28 cellular contexts compared by ENCODE assay signal in genomic region chr9:25600501-25600900, GRCh38.
"Had no signal": no experiment of that assay in that cellular context is flagged by ENCODE, and none has a peak within 500 bp of the region (broad histone marks: within the 10 kb centered on the region; RNA-seq: fewer than 3 reads in every experiment).

No MANE protein-coding gene starts in this region.

- H2AFZ ChIP-seq: parathyroid adenoma had no signal

- H3K36me3 ChIP-seq: neutrophil, ovary, right lobe of liver, sigmoid colon, suprapubic skin, tibial artery, transverse colon, upper lobe of left lung, vagina had no signal

- H3K79me2 ChIP-seq: parathyroid adenoma had no signal

- ATAC-seq: naive thymus-derived CD8-positive, alpha-beta T cell; natural killer cell treated with Interleukin-12 subunit alpha and Interleukin-12 subunit beta and Interleukin-15 and Interleukin-18, amount 100 ng/mL, for 72 hours; psoas muscle; right cardiac atrium; right lobe of liver; stimulated activated memory B cell treated with anti-CD40 and anti-IgM and Interleukin-4, amounts not matched to agents 10 μg/mL and 1 μg/mL and 100 μg/mL, for 72 hours; stimulated activated naive CD8-positive, alpha-beta T cell treated with anti-CD3 and anti-CD28 coated beads, Interleukin-15, amount 100 ng/mL, for 72 hours; stimulated activated naive CD8-positive, alpha-beta T cell treated with anti-CD3 and anti-CD28 coated beads, Interleukin-15, Interleukin-2, amounts not matched to agents 100 U/mL and 50 U/mL, for 24 hours had no signal

- H3K27me3 ChIP-seq: neutrophil, ovary, right lobe of liver, sigmoid colon, suprapubic skin, tibial artery, transverse colon, upper lobe of left lung, vagina had no signal

- DNase-seq: naive thymus-derived CD8-positive, alpha-beta T cell; nephron progenitor cell; nucleus accumbens; ovary; posterior cingulate gyrus; psoas muscle; right cardiac atrium; right lobe of liver; sigmoid colon; small intestine; stimulated activated CD4-positive, alpha-beta T cell treated with anti-CD3 and anti-CD28 coated beads, Interleukin-15, amount 100 ng/mL, for 24 hours; stimulated activated CD4-positive, alpha-beta T cell treated with anti-CD3 and anti-CD28 coated beads, Interleukin-2, amount 100 ng/mL, for 24 hours; stimulated activated CD4-positive, alpha-beta T cell treated with anti-CD3 and anti-CD28 coated beads, Interleukin-2, amount 100 ng/mL, for 48 hours; stimulated activated CD4-positive, alpha-beta T cell treated with anti-CD3 and anti-CD28 coated beads, Interleukin-4, amount 100 ng/mL, for 24 hours; stimulated activated naive CD4-positive, alpha-beta T cell; stimulated activated naive CD8-positive, alpha-beta T cell treated with anti-CD3 and anti-CD28 coated beads, Interleukin-15, amount 100 ng/mL, for 72 hours; stimulated activated naive CD8-positive, alpha-beta T cell treated with anti-CD3 and anti-CD28 coated beads, Interleukin-15, Interleukin-2, amounts not matched to agents 100 U/mL and 50 U/mL, for 24 hours; substantia nigra; testis; tibial artery; transverse colon; upper lobe of left lung had no signal

- H3K9me3 ChIP-seq: neutrophil, ovary, psoas muscle, right lobe of liver, sigmoid colon, suprapubic skin, testis, tibial artery, transverse colon, upper lobe of left lung, vagina had no signal

- H3K4me1 ChIP-seq: parathyroid adenoma, psoas muscle, right lobe of liver, suprapubic skin, testis, tibial artery, upper lobe of left lung, vagina had no signal

- H3K27ac ChIP-seq: neutrophil, ovary, parathyroid adenoma, psoas muscle, right lobe of liver, sigmoid colon, suprapubic skin, testis, tibial artery, transverse colon, upper lobe of left lung, vagina had no signal

- H3K4me3 ChIP-seq: ovary, psoas muscle, right lobe of liver, sigmoid colon, suprapubic skin, testis, tibial artery, transverse colon, upper lobe of left lung, vagina had no signal
